In genomic region chr10:35425596-35425995, GRCh38 we compare ENCODE assay signal across 21 cellular contexts.
DNase-seq lines count a peak whose midpoint lies in the region; ATAC-seq, FAIRE-seq and TF ChIP-seq lines count a peak whose summit lies in the region.
"Had no signal": no experiment of that assay in that cellular context is flagged by ENCODE, and none has a peak within 500 bp of the region (broad histone marks: within the 10 kb centered on the region; RNA-seq: fewer than 3 reads in every experiment).

No MANE protein-coding gene starts in this region.

- H3K27me3 ChIP-seq in PC-3 (ENCODE audit: low read length) (no peaks in the 10 kb centered on the region), HepG2 (ENCODE audit: control insufficient read depth in 1 of 2, insufficient read depth in 2 of 2, low read length in 2 of 2) (no peaks in the 10 kb centered on the region), MG63 (no peaks in the 10 kb centered on the region)
- H3K27me3 ChIP-seq: BLaER1 treated with 17β-estradiol and CSF1 and Interleukin-3, amounts not matched to agents 10 nM and 100 nM; gastrocnemius medialis had no signal

- H3K27ac Mint-ChIP-seq in chondrocyte (ENCODE audit: unreplicated experiment), result peak overlapping the region; percentile 70
- no peak overlapping the region for H3K27ac Mint-ChIP-seq in activated naive CD8-positive, alpha-beta T cell treated with anti-CD3 and anti-CD28 coated beads, Interleukin-2, amount 50 U/mL, for 24 hours
- H3K27ac Mint-ChIP-seq: activated CD4-positive, alpha-beta T cell treated with anti-CD3 and anti-CD28 coated beads, Interleukin-2, amount 10 ng/mL, durations not matched to agents 24 days and 14 days; effector memory CD8-positive, alpha-beta T cell; stimulated activated naive B cell treated with anti-CD40 and anti-IgM and Interleukin-4, amounts not matched to agents 10 μg/mL and 1 μg/mL and 100 μg/mL, for 72 hours; type B pancreatic cell had no signal

- H3K4me1 ChIP-seq in PC-3 (ENCODE audit: insufficient read depth, low read length), result peaks cover 48% of the 10 kb centered on the region
- H3K4me1 ChIP-seq in HepG2 (ENCODE audit: insufficient read depth, low read length), result peaks cover 72% of the 10 kb centered on the region

- no peak overlapping the region for H3K4me3 ChIP-seq in PC-3 (ENCODE audit: low read length)
- no peak overlapping the region for H3K4me3 ChIP-seq in HepG2 (replicated peaks in 1 of 3; ENCODE audit: insufficient read depth in 1 of 3, low read depth in 2 of 3, low read length in 3 of 3)
- H3K4me3 ChIP-seq in MG63, result no peak overlapping the region
- H3K4me3 ChIP-seq: BLaER1 treated with 17β-estradiol and CSF1 and Interleukin-3, amounts not matched to agents 10 nM and 100 nM; gastrocnemius medialis; left ventricle myocardium inferior had no signal

- no peaks in the 10 kb centered on the region for H3K27me3 Mint-ChIP-seq in chondrocyte (ENCODE audit: low read depth)
- no peaks in the 10 kb centered on the region for H3K27me3 Mint-ChIP-seq in activated naive CD8-positive, alpha-beta T cell treated with anti-CD3 and anti-CD28 coated beads, Interleukin-2, amount 50 U/mL, for 24 hours
- H3K27me3 Mint-ChIP-seq: activated CD4-positive, alpha-beta T cell treated with anti-CD3 and anti-CD28 coated beads, Interleukin-2, amount 10 ng/mL, durations not matched to agents 24 days and 14 days; effector memory CD8-positive, alpha-beta T cell; progenitor cell of endocrine pancreas; stimulated activated naive B cell treated with anti-CD40 and anti-IgM and Interleukin-4, amounts not matched to agents 10 μg/mL and 1 μg/mL and 100 μg/mL, for 72 hours; type B pancreatic cell had no signal

- intact Hi-C loops in PC-3 (cut with micrococcal nuclease) (no loop called here), HepG2 (cut with micrococcal nuclease; ENCODE audit: unreplicated experiment) (no loop called here)

- peaks cover 3% of the 10 kb centered on the region; the same call in 1 of the 2 replicates for H3K36me3 ChIP-seq in PC-3 (ENCODE audit: low read depth, low read length)
- no peaks in the 10 kb centered on the region for H3K36me3 ChIP-seq in HepG2 (replicated peaks in 1 of 2; ENCODE audit: control insufficient read depth in 1 of 2, insufficient read depth in 2 of 2, low read length in 2 of 2)
- peaks cover 2% of the 10 kb centered on the region; the same call in 1 of the 2 replicates for H3K36me3 ChIP-seq in MG63
- H3K36me3 ChIP-seq: gastrocnemius medialis, left ventricle myocardium inferior had no signal

- no peak overlapping the region for H3K9ac ChIP-seq in PC-3 (ENCODE audit: low read length)
- H3K9ac ChIP-seq in HepG2 (ENCODE audit: insufficient read depth, low read depth, low read length), result no peak overlapping the region
- H3K9ac ChIP-seq: BLaER1 treated with 17β-estradiol and CSF1 and Interleukin-3, amounts not matched to agents 10 nM and 100 nM had no signal

- H3F3A ChIP-seq in PC-3 (ENCODE audit: low read length, unreplicated experiment), result peaks cover 14% of the 10 kb centered on the region

- H3K9me3 ChIP-seq in PC-3 (ENCODE audit: low read length), result no peaks in the 10 kb centered on the region
- H3K9me3 ChIP-seq in HepG2 (ENCODE audit: low read length), result no peaks in the 10 kb centered on the region
- H3K9me3 ChIP-seq in MG63, result no peaks in the 10 kb centered on the region
- H3K9me3 ChIP-seq: gastrocnemius medialis, left ventricle myocardium inferior had no signal

- peaks cover 94% of the 10 kb centered on the region for H3K79me2 ChIP-seq in PC-3 (ENCODE audit: low read length)
- H3K79me2 ChIP-seq in HepG2 (ENCODE audit: insufficient read depth, low read length), result peaks cover 85% of the 10 kb centered on the region

- H3K4me1 Mint-ChIP-seq in chondrocyte (ENCODE audit: low read depth), result peaks cover 56% of the 10 kb centered on the region
- H3K4me1 Mint-ChIP-seq in activated naive CD8-positive, alpha-beta T cell treated with anti-CD3 and anti-CD28 coated beads, Interleukin-2, amount 50 U/mL, for 24 hours, result peaks cover 44% of the 10 kb centered on the region

- TF ChIP-seq EP300 in HepG2 (IDR thresholded peaks at IDR 0.05; ENCODE audit: low read depth in 2 of 2, low read length in 2 of 2) (no peak), HepG2 (CRISPR knock-in tag; IDR thresholded peaks at IDR 0.05; ENCODE audit: borderline replicate concordance) (no peak)

- H3K9me2 ChIP-seq in PC-3 (replicated peaks; ENCODE audit: low read length), result no peaks in the 10 kb centered on the region

- H3K4me3 Mint-ChIP-seq in chondrocyte (ENCODE audit: unreplicated experiment), result no peak overlapping the region
- no peak overlapping the region for H3K4me3 Mint-ChIP-seq in activated naive CD8-positive, alpha-beta T cell treated with anti-CD3 and anti-CD28 coated beads, Interleukin-2, amount 50 U/mL, for 24 hours
- H3K4me3 Mint-ChIP-seq: activated CD4-positive, alpha-beta T cell treated with anti-CD3 and anti-CD28 coated beads, Interleukin-2, amount 10 ng/mL, durations not matched to agents 24 days and 14 days; effector memory CD8-positive, alpha-beta T cell; H9; stimulated activated naive B cell treated with anti-CD40 and anti-IgM and Interleukin-4, amounts not matched to agents 10 μg/mL and 1 μg/mL and 100 μg/mL, for 72 hours; type B pancreatic cell had no signal

- no peaks in the 10 kb centered on the region for H3K36me3 Mint-ChIP-seq in chondrocyte (ENCODE audit: low read depth)
- H3K36me3 Mint-ChIP-seq in activated naive CD8-positive, alpha-beta T cell treated with anti-CD3 and anti-CD28 coated beads, Interleukin-2, amount 50 U/mL, for 24 hours (ENCODE audit: low read depth), result peaks cover 5% of the 10 kb centered on the region
- H3K36me3 Mint-ChIP-seq: type B pancreatic cell had no signal

- peaks cover 10% of the 10 kb centered on the region for H4K20me1 ChIP-seq in PC-3 (ENCODE audit: low read length)
- no peaks in the 10 kb centered on the region for H4K20me1 ChIP-seq in HepG2 (ENCODE audit: insufficient read depth, low read length)

- no peaks in the 10 kb centered on the region for H3K9me3 Mint-ChIP-seq in chondrocyte (ENCODE audit: low read depth)
- no peaks in the 10 kb centered on the region for H3K9me3 Mint-ChIP-seq in activated naive CD8-positive, alpha-beta T cell treated with anti-CD3 and anti-CD28 coated beads, Interleukin-2, amount 50 U/mL, for 24 hours
- H3K9me3 Mint-ChIP-seq: activated CD4-positive, alpha-beta T cell treated with anti-CD3 and anti-CD28 coated beads, Interleukin-2, amount 10 ng/mL, durations not matched to agents 24 days and 14 days; effector memory CD8-positive, alpha-beta T cell; H9; stimulated activated naive B cell treated with anti-CD40 and anti-IgM and Interleukin-4, amounts not matched to agents 10 μg/mL and 1 μg/mL and 100 μg/mL, for 72 hours; type B pancreatic cell had no signal

- ATAC-seq in PC-3, result no peak
- peak; percentile 29; the same call in 1 of the 3 replicates for ATAC-seq in HepG2
- ATAC-seq in activated naive CD8-positive, alpha-beta T cell treated with anti-CD3 and anti-CD28 coated beads, Interleukin-2, amount 50 U/mL, for 24 hours, result no peak
- ATAC-seq: effector memory CD8-positive, alpha-beta T cell; stimulated activated naive B cell treated with anti-CD40 and anti-IgM and Interleukin-4, amounts not matched to agents 10 μg/mL and 1 μg/mL and 100 μg/mL, for 72 hours had no signal

- POLR2A ChIA-PET in PC-3 (lab: Charles Lee; ENCODE audit: unreplicated experiment), result no interaction called here
- POLR2A ChIA-PET in HepG2 (lab: Yijun Ruan, JAX), result no interaction called here

- FAIRE-seq in HepG2 (lab: Jason Lieb, UNC), result no peak

- CTCF ChIA-PET in PC-3 (lab: Charles Lee) (no interaction called here), HepG2 (lab: Yijun Ruan, JAX; ENCODE audit: low intra/inter-chr PET ratio, low total read pairs) (no interaction called here)

- no peak overlapping the region for H2AFZ ChIP-seq in PC-3 (ENCODE audit: low read length)
- no peak overlapping the region for H2AFZ ChIP-seq in HepG2 (ENCODE audit: low read length)

- no peak overlapping the region for H3K4me2 ChIP-seq in PC-3 (ENCODE audit: low read length)
- no peak overlapping the region for H3K4me2 ChIP-seq in HepG2 (ENCODE audit: low read depth, low read length)

- H3K27ac ChIP-seq in PC-3 (ENCODE audit: low read length), result no peak overlapping the region
- no peak overlapping the region for H3K27ac ChIP-seq in HepG2 (ENCODE audit: extremely low read length, insufficient read depth, low read length)
- peak overlapping the region; percentile 83 for H3K27ac ChIP-seq in temporal lobe (ENCODE audit: low read depth, low read length)
- H3K27ac ChIP-seq: BLaER1 treated with 17β-estradiol and CSF1 and Interleukin-3, amounts not matched to agents 10 nM and 100 nM had no signal

- TF ChIP-seq POLR2A in HepG2 (IDR thresholded peaks at IDR 0.05; ENCODE audit: insufficient read depth in 1 of 2, low read depth in 2 of 2, low read length in 2 of 2), result no peak

- in situ Hi-C loops in HepG2 (cut with HindIII; ENCODE audit: extremely low pct_ligation_motif_present, low pct_unique_long_range_greater_than_20kb), result no loop called here

- BruUV-seq in PC-3 (replicated peaks; lab: Mats Ljungman, UMichigan) (no TSS peak), HepG2 (replicated peaks; lab: Mats Ljungman, UMichigan) (no TSS peak)

- no peak for TF ChIP-seq RAD21 in HepG2 (CRISPR knock-in tag; IDR thresholded peaks at IDR 0.05)

- peak; percentile 46 for DNase-seq in PC-3
- no peak for DNase-seq in chondrocyte (ENCODE audit: low spot score)
- no peak for DNase-seq in HepG2 (ENCODE audit: low spot score)
- DNase-seq in activated naive CD8-positive, alpha-beta T cell treated with anti-CD3 and anti-CD28 coated beads, Interleukin-2, amount 50 U/mL, for 24 hours, result no peak
- DNase-seq in NCI-H2107 treated with DMSO at 0.1 percent for 48 hours (lab: John Stamatoyannopoulos, UW; ENCODE audit: unreplicated experiment), result no peak
- no peak for DNase-seq in MG63
- no peak for DNase-seq in NCI-H1105 (lab: John Stamatoyannopoulos, UW)
- DNase-seq: activated CD4-positive, alpha-beta T cell treated with anti-CD3 and anti-CD28 coated beads, Interleukin-2, amount 10 ng/mL, durations not matched to agents 24 days and 14 days; activated naive CD4-positive, alpha-beta T cell treated with Interleukin-2 at 50 U/mL for 16 hours; effector memory CD8-positive, alpha-beta T cell; gastrocnemius medialis; H9; KG1; left ventricle myocardium inferior; NCI-H1092; NCI-H524 treated with DMSO at 0.1 percent for 48 hours; stimulated activated naive B cell treated with anti-CD40 and anti-IgM and Interleukin-4, amounts not matched to agents 10 μg/mL and 1 μg/mL and 100 μg/mL, for 72 hours had no signal

- no peak for TF ChIP-seq CTCF in PC-3 (conservative IDR thresholded peaks at IDR 0.05; ENCODE audit: low read depth, low read length)
- peak; percentile 45 for TF ChIP-seq CTCF in chondrocyte (IDR thresholded peaks at IDR 0.05)
- no peak for TF ChIP-seq CTCF in HepG2 (CRISPR knock-in tag; IDR thresholded peaks at IDR 0.05)

- 70% methylated on average over 1 of the region's 1 CpG for WGBS in HepG2 (ENCODE audit: low lambda C conversion rate)

TF ChIP-seq in HepG2, 621 proteins besides CTCF, POLR2A, EP300 and RAD21 (continues in another document):
- TF ChIP-seq ZNF616 (CRISPR knock-in tag; IDR thresholded peaks at IDR 0.05; ENCODE audit: low read depth) (no peak), ZFAT (CRISPR knock-in tag; conservative IDR thresholded peaks at IDR 0.05) (no peak), CEBPB (IDR thresholded peaks at IDR 0.05; ENCODE audit: borderline replicate concordance, low read depth, low read length) (peak; percentile 44), ZNF143 (CRISPR knock-in tag; IDR thresholded peaks at IDR 0.05) (no peak), FLYWCH1 (CRISPR knock-in tag; IDR thresholded peaks at IDR 0.05) (no peak)
